7 cellular contexts compared by ENCODE assay signal in the genomic region with DNA sequence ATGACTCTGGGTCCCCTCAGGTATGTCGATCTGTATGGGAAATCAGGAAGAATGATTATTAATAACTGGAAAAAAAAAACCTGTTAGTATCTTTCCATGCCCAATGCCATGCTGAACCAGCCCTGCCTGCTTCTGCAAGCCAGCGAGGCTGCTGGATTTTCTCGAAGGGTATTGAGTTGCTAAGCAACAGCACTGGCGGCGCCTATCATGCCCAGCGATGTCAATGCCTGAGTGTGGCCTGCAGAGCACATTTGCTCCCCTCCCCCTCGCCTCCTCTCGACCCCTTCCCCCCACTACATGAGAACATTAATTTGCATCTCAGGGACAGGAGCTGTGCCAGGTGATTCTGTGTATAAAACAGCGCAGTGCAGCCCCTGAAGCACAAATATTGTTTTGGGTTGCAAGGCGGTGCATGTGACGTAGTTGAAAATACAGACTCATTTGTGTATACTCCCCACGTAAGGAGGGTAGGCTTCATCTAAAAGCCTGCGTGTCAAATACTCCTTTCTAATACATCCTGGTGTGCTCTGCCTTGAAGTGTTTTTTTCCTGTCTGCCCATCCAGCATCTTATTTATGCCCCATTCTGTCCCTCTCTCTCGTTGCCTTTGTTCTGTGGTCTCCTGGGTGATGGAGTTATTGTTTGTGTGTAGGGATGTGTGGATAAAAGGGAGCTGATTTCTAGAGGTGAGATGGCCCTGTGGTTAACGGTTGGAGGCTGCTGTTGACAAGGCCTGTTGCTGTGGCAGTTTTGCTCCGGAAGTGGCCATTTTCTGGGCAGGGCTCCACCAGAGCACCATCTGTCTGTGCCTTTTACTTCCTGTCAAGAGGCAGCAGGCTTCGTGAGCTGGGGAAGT. TPM values are rescaled to one million over a fixed set of nuclear protein-coding genes. Genes with fewer than 3 reads are reported as not detected.
A peak's percentile ranks its signal among the peaks of the same experiment; 100 is the strongest.
DNase-seq lines count a peak whose midpoint lies in the region; ATAC-seq, FAIRE-seq and TF ChIP-seq lines count a peak whose summit lies in the region.

No MANE protein-coding gene starts in this region.

- no peaks in the 10 kb centered on the region for H3K27me3 ChIP-seq in HepG2 (ENCODE audit: control insufficient read depth in 1 of 2, insufficient read depth in 2 of 2, low read length in 2 of 2)

- no peaks in the 10 kb centered on the region for H3K36me3 ChIP-seq in HepG2 (replicated peaks in 1 of 2; ENCODE audit: control insufficient read depth in 1 of 2, insufficient read depth in 2 of 2, low read length in 2 of 2)

- peak overlapping the region; percentile 78 for H3K4me2 ChIP-seq in HepG2 (ENCODE audit: low read depth, low read length)

- H3K9me3 ChIP-seq in HepG2 (ENCODE audit: low read length) = no peaks in the 10 kb centered on the region

- H3K9ac ChIP-seq in HepG2 (ENCODE audit: insufficient read depth, low read depth, low read length) = peak overlapping the region; percentile 50; the same call in 1 of the 2 replicates

- no peak for TF ChIP-seq CTCF in HepG2 (CRISPR knock-in tag; IDR thresholded peaks at IDR 0.05)

- CTCF ChIA-PET in HepG2 (lab: Yijun Ruan, JAX; ENCODE audit: low intra/inter-chr PET ratio, low total read pairs) = no interaction called here

- no peaks in the 10 kb centered on the region for H4K20me1 ChIP-seq in HepG2 (ENCODE audit: insufficient read depth, low read length)

- no peaks in the 10 kb centered on the region for H3K79me2 ChIP-seq in HepG2 (ENCODE audit: insufficient read depth, low read length)

- BruUV-seq in HepG2 (replicated peaks; lab: Mats Ljungman, UMichigan) = no TSS peak

- H3K27ac ChIP-seq in HepG2 (ENCODE audit: extremely low read length, insufficient read depth, low read length) = peak overlapping the region; percentile 47

- in situ Hi-C loops in HepG2 (cut with HindIII; ENCODE audit: extremely low pct_ligation_motif_present, low pct_unique_long_range_greater_than_20kb) = no loop called here

- H3K4me3 ChIP-seq in HepG2 (replicated peaks in 1 of 3; ENCODE audit: insufficient read depth in 1 of 3, low read depth in 2 of 3, low read length in 3 of 3) = peak overlapping the region in 2 of 3 experiments; percentile 9 to 47; a peak in 4 of 6 replicates

- POLR2A ChIA-PET in HepG2 (lab: Yijun Ruan, JAX) = interaction anchor here (0.8 to 1.1 kb wide), 6 partner anchors 11 to 32 kb away, joined by 3 to 5 read pairs (median 3); no protein-coding TSS in a partner anchor

- peak overlapping the region; percentile 23 for H2AFZ ChIP-seq in HepG2 (ENCODE audit: low read length)

- 71% methylated on average over 17 of the region's 17 CpGs for WGBS in HepG2 (ENCODE audit: low lambda C conversion rate)

- H3K4me1 ChIP-seq in HepG2 (ENCODE audit: insufficient read depth, low read length) = peaks cover 29% of the 10 kb centered on the region

- peak; percentile 66 for DNase-seq in NCI-H2171 treated with DMSO at 0.1 percent for 48 hours (lab: John Stamatoyannopoulos, UW)
- DNase-seq in activated CD4-positive, CD25-positive, alpha-beta regulatory T cell treated with anti-CD3 and anti-CD28 coated beads, Interleukin-2, amount 50 U/mL, for 72 hours = peak; percentile 77
- peak; percentile 93 for DNase-seq in cerebellar cortex (ENCODE audit: low spot score)
- DNase-seq in HepG2 (ENCODE audit: low spot score) = no peak
- peak; percentile 54 to 80 for DNase-seq in stimulated activated CD4-positive, alpha-beta T cell treated with anti-CD3 and anti-CD28 coated beads, Interleukin-4, amount 100 ng/mL, for 48 hours (ENCODE audit: low read depth in 2 of 2)

- TF ChIP-seq EP300 in HepG2 (IDR thresholded peaks at IDR 0.05; ENCODE audit: low read depth in 2 of 2, low read length in 2 of 2) (no peak), HepG2 (CRISPR knock-in tag; IDR thresholded peaks at IDR 0.05; ENCODE audit: borderline replicate concordance) (no peak)

- TF ChIP-seq RAD21 in HepG2 (CRISPR knock-in tag; IDR thresholded peaks at IDR 0.05) = no peak

- TF ChIP-seq POLR2A in HepG2 (IDR thresholded peaks at IDR 0.05; ENCODE audit: insufficient read depth in 1 of 2, low read depth in 2 of 2, low read length in 2 of 2) = no peak

- ATAC-seq in GM18858 (IDR thresholded peaks at IDR 0.05; ENCODE audit: unreplicated experiment) (peak; percentile 29), HG02981 (IDR thresholded peaks at IDR 0.05; ENCODE audit: unreplicated experiment) (peak; percentile 52), HepG2 (peak; percentile 64)

- intact Hi-C loops in HepG2 (cut with micrococcal nuclease; ENCODE audit: unreplicated experiment) = no loop called here

- no peak for FAIRE-seq in HepG2 (lab: Jason Lieb, UNC)

TF ChIP-seq in HepG2, 621 proteins besides CTCF, POLR2A, EP300 and RAD21 (continues in another document):
- TF ChIP-seq HMG20A (CRISPR knock-in tag; IDR thresholded peaks at IDR 0.05; ENCODE audit: borderline replicate concordance) = 0 out of 2 replicates have a peak, but pooled peaks have one; percentile 6
- no peak for TF ChIP-seq ZNF20 (CRISPR knock-in tag; IDR thresholded peaks at IDR 0.05)
- TF ChIP-seq, protein P1, sequence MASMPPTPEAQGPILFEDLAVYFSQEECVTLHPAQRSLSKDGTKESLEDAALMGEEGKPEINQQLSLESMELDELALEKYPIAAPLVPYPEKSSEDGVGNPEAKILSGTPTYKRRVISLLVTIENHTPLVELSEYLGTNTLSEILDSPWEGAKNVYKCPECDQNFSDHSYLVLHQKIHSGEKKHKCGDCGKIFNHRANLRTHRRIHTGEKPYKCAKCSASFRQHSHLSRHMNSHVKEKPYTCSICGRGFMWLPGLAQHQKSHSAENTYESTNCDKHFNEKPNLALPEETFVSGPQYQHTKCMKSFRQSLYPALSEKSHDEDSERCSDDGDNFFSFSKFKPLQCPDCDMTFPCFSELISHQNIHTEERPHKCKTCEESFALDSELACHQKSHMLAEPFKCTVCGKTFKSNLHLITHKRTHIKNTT (CRISPR knock-in tag; IDR thresholded peaks at IDR 0.05) = no peak
- TF ChIP-seq, protein P2, sequence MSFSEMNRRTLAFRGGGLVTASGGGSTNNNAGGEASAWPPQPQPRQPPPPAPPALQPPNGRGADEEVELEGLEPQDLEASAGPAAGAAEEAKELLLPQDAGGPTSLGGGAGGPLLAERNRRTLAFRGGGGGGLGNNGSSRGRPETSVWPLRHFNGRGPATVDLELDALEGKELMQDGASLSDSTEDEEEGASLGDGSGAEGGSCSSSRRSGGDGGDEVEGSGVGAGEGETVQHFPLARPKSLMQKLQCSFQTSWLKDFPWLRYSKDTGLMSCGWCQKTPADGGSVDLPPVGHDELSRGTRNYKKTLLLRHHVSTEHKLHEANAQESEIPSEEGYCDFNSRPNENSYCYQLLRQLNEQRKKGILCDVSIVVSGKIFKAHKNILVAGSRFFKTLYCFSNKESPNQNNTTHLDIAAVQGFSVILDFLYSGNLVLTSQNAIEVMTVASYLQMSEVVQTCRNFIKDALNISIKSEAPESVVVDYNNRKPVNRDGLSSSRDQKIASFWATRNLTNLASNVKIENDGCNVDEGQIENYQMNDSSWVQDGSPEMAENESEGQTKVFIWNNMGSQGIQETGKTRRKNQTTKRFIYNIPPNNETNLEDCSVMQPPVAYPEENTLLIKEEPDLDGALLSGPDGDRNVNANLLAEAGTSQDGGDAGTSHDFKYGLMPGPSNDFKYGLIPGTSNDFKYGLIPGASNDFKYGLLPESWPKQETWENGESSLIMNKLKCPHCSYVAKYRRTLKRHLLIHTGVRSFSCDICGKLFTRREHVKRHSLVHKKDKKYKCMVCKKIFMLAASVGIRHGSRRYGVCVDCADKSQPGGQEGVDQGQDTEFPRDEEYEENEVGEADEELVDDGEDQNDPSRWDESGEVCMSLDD (CRISPR knock-in tag; IDR thresholded peaks at IDR 0.05; ENCODE audit: borderline replicate concordance) = no peak
- TF ChIP-seq MAF1 (CRISPR knock-in tag; IDR thresholded peaks at IDR 0.05; ENCODE audit: borderline replicate concordance) = no peak
- TF ChIP-seq ZNF768 (CRISPR knock-in tag; IDR thresholded peaks at IDR 0.05) = peak; percentile 46; the same call in 1 of the 2 replicates
- TF ChIP-seq ZNF672 (CRISPR knock-in tag; IDR thresholded peaks at IDR 0.05) = no peak
- no peak for TF ChIP-seq ZFP36L1 (CRISPR knock-in tag; IDR thresholded peaks at IDR 0.05)
- TF ChIP-seq ZNF264 (CRISPR knock-in tag; IDR thresholded peaks at IDR 0.05) = no peak

RNA-seq across cellular contexts. Expression of a gene that starts 32.7 kb away (rescaled TPM):
- total RNA-seq in HepG2 (2016; rRNA removed; fragmentation: Illumina TruSeq; extraction: Trizol) = 256 and 343 TPM in 2 replicates
- 164 and 167 TPM in 2 replicates for total RNA-seq in HepG2 (2016; cell fraction: cytosol; rRNA removed; fragmentation: Illumina TruSeq; extraction: Trizol; ENCODE audit: low read depth)
- 249 and 372 TPM in 2 replicates for total RNA-seq in HepG2 (2016; cell fraction: insoluble cytoplasmic fraction; rRNA removed; fragmentation: Illumina TruSeq; extraction: Trizol)
- 151 and 155 TPM in 2 replicates for total RNA-seq in HepG2 (2016; cell fraction: membrane; rRNA removed; fragmentation: Illumina TruSeq; extraction: Trizol)
- 91.7 and 110 TPM in 2 replicates for total RNA-seq in HepG2 (2016; cell fraction: nucleus; rRNA removed; fragmentation: Illumina TruSeq; extraction: Trizol)
- polyA plus RNA-seq in HepG2 (2011; rRNA removed) = 210 and 297 TPM in 2 replicates
- polyA plus RNA-seq in HepG2 (2011; cell fraction: cytosol; rRNA removed) = 191 and 238 TPM in 2 replicates
- 57.6 and 58.8 TPM in 2 replicates for polyA plus RNA-seq in HepG2 (2011; cell fraction: nucleus; rRNA removed)
- polyA plus RNA-seq in HepG2 (2012) = 189 and 218 TPM in 2 replicates
- 156 and 166 TPM in 2 replicates for polyA plus RNA-seq in HepG2 (2016; cell fraction: cytosol; fragmentation: Illumina TruSeq; extraction: Trizol; ENCODE audit: low read depth)
- polyA plus RNA-seq in HepG2 (2016; cell fraction: insoluble cytoplasmic fraction; fragmentation: Illumina TruSeq; extraction: Trizol; ENCODE audit: low read depth) = 387 and 430 TPM in 2 replicates
- polyA plus RNA-seq in HepG2 (2016; cell fraction: membrane; fragmentation: Illumina TruSeq; extraction: Trizol; ENCODE audit: low read depth) = 145 and 159 TPM in 2 replicates
- 154 and 160 TPM in 2 replicates for polyA plus RNA-seq in HepG2 (2016; cell fraction: nucleus; fragmentation: Illumina TruSeq; extraction: Trizol; ENCODE audit: insufficient read depth, low read depth)
- 48.9 and 100 TPM in 2 replicates for polyA minus RNA-seq in HepG2 (2011; rRNA and poly(A)+ RNA removed; ENCODE audit: low replicate concordance)
- 42.2 and 52.1 TPM in 2 replicates for polyA minus RNA-seq in HepG2 (2011; cell fraction: cytosol; rRNA and poly(A)+ RNA removed)
- 34.6 and 39.2 TPM in 2 replicates for polyA minus RNA-seq in HepG2 (2011; cell fraction: nucleus; rRNA and poly(A)+ RNA removed)
